ENCODE assay signal across 12 cellular contexts in genomic region chr15:64865998-64866520, GRCh38. TPM values are rescaled to one million over a fixed set of nuclear protein-coding genes. Genes with fewer than 3 reads are reported as not detected.
DNase-seq lines count a peak whose midpoint lies in the region; ATAC-seq and TF ChIP-seq lines count a peak whose summit lies in the region.
"Had no signal": no experiment of that assay in that cellular context is flagged by ENCODE, and none has a peak within 500 bp of the region (broad histone marks: within the 10 kb centered on the region; RNA-seq: fewer than 3 reads in every experiment).

No MANE protein-coding gene starts in this region.

- H3K9me3 Mint-ChIP-seq in nephron = no peaks in the 10 kb centered on the region

- H3K4me3 Mint-ChIP-seq in nephron = no peak overlapping the region
- H3K4me3 Mint-ChIP-seq: activated CD8-positive, alpha-beta T cell treated with anti-CD3 and anti-CD28 coated beads, Interleukin-2, amount 10 ng/mL, durations not matched to agents 7 days and 5 days had no signal

- no peak for ATAC-seq in HG03469 (IDR thresholded peaks at IDR 0.05; ENCODE audit: unreplicated experiment)
- ATAC-seq: activated CD8-positive, alpha-beta T cell treated with anti-CD3 and anti-CD28 coated beads, Interleukin-2, amount 10 ng/mL, durations not matched to agents 7 days and 5 days had no signal

- H3K4me1 Mint-ChIP-seq in nephron = peaks cover 37% of the 10 kb centered on the region

- peaks cover 25% of the 10 kb centered on the region for H3K36me3 Mint-ChIP-seq in nephron (ENCODE audit: low read depth)

- DNase-seq in AG20443 (ENCODE audit: low spot score) (peak; percentile 82), RPMI7951 (ENCODE audit: low read depth) (peak; percentile 95), fibroblast of the aortic adventitia (ENCODE audit: low read depth) (peak; percentile 63), GM10266 (ENCODE audit: extremely low spot score) (no peak), mesenteric fat pad (ENCODE audit: low spot score) (no peak)
- DNase-seq in stimulated activated CD4-positive, alpha-beta T cell treated with anti-CD3 and anti-CD28 coated beads, Interleukin-4, amount 100 ng/mL, for 4 hours = no peak
- DNase-seq: activated CD8-positive, alpha-beta T cell treated with anti-CD3 and anti-CD28 coated beads, Interleukin-2, amount 10 ng/mL, durations not matched to agents 7 days and 5 days; Calu3; effector CD8-positive, alpha-beta T cell; testis had no signal

- H3K4me3 ChIP-seq in fibroblast of the aortic adventitia (ENCODE audit: low read depth, low read length) = no peak overlapping the region
- H3K4me3 ChIP-seq: testis had no signal

- no peaks in the 10 kb centered on the region for H3K27me3 Mint-ChIP-seq in nephron (ENCODE audit: low read depth)

- H3K27ac Mint-ChIP-seq in nephron = peak overlapping the region; percentile 32 to 85 (median 73)

- TF ChIP-seq CTCF in fibroblast of the aortic adventitia (IDR thresholded peaks at IDR 0.05; ENCODE audit: insufficient read depth, low read length) (no peak), nephron (IDR thresholded peaks at IDR 0.05; ENCODE audit: unreplicated experiment in 3 of 3) (no peak), GM10266 (IDR thresholded peaks at IDR 0.05; ENCODE audit: control insufficient read depth, insufficient read depth, low read depth, missing control alignments) (no peak)

RNA-seq across cellular contexts. Expression of gene PLEKHO2, which starts 24.3 kb away (rescaled TPM):
- total RNA-seq in RPMI7951 (2014; rRNA removed; shearing (Covaris generic)) = 18.5 and 22.3 TPM in 2 replicates
- total RNA-seq in fibroblast of the aortic adventitia (ENCODE audit: low replicate concordance) (16.0 and 21.8 TPM in 2 replicates), mesenteric fat pad (87.5 TPM)

RNA-seq across cellular contexts. Expression of gene PIF1, which starts 40.6 kb away (rescaled TPM):
- 13.8 and 19.5 TPM in 2 replicates for total RNA-seq in RPMI7951 (2014; rRNA removed; shearing (Covaris generic))
- 2.0 and 7.4 TPM in 2 replicates for total RNA-seq in fibroblast of the aortic adventitia (ENCODE audit: low replicate concordance)
- 1.6 TPM for total RNA-seq in mesenteric fat pad

RNA-seq across cellular contexts. Expression of gene ANKDD1A, which starts 45.6 kb away (rescaled TPM):
- total RNA-seq in RPMI7951 (2014; rRNA removed; shearing (Covaris generic)) = 8.1 and 8.5 TPM in 2 replicates
- total RNA-seq in fibroblast of the aortic adventitia (ENCODE audit: low replicate concordance) (2.9 and 5.1 TPM in 2 replicates), mesenteric fat pad (19.3 TPM)

Comparison
In these comparisons a context has a peak if more than half of its experiments do, and no peak if none do; other contexts are left out.
1. DNase-seq: peak in AG20443 (single experiment), RPMI7951 (single experiment) and fibroblast of the aortic adventitia (single experiment); none in GM10266 (single experiment), stimulated activated CD4-positive, alpha-beta T cell treated with anti-CD3 and anti-CD28 coated beads, Interleukin-4, amount 100 ng/mL, for 4 hours (0 of 2) and mesenteric fat pad (single experiment).